Comparison of ENCODE assay signal across 1 cellular context in genomic region chr22:16783930-16784354, GRCh38.
TF ChIP-seq lines count a peak whose summit lies in the region.

No MANE protein-coding gene starts in this region.

TF ChIP-seq in GM23338, 12 proteins besides CTCF, POLR2A, EP300 and RAD21 (continued from another document):
- TF ChIP-seq REST (IDR thresholded peaks at IDR 0.05; ENCODE audit: unreplicated experiment) (no peak), ZNF462 (CRISPR knock-in tag; IDR thresholded peaks at IDR 0.05) (no peak), STAT1 (IDR thresholded peaks at IDR 0.05; ENCODE audit: unreplicated experiment) (no peak), NANOG (IDR thresholded peaks at IDR 0.05; ENCODE audit: borderline replicate concordance) (no peak), ETS1 (IDR thresholded peaks at IDR 0.05) (no peak), EZH2 (IDR thresholded peaks at IDR 0.05; ENCODE audit: low read depth, unreplicated experiment) (no peak), ZNF114 (CRISPR knock-in tag; IDR thresholded peaks at IDR 0.05) (no peak)
